Comparison of ENCODE assay signal across 18 cellular contexts in the genomic region with DNA sequence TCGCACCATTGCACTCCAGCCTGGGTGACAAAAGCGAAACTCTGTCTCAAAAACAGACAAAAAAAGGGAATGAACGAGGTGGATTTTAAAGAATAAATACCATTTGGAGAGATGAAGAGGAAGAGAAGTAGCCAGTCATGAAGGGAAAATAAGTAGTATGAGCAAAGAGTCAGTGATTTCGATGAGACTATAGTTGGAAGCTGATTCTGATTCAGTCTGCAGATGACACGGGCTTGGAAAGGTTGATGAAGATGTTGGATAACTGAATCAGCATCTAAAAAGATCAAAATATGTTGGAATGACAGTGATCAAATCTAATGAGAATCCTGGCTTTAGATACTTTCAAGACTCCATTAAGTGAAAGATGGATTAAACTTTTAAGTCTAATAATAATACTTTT.
"Had no signal": no experiment of that assay in that cellular context is flagged by ENCODE, and none has a peak within 500 bp of the region (broad histone marks: within the 10 kb centered on the region; RNA-seq: fewer than 3 reads in every experiment).

No MANE protein-coding gene starts in this region.

- H3K27ac Mint-ChIP-seq: activated naive CD4-positive, alpha-beta T cell treated with anti-CD3 and anti-CD28 coated beads, Interleukin-2, amount 10 ng/mL, durations not matched to agents 7 days and 5 days; dendritic cell treated with granulocyte-macrophage colony-stimulating factor and Interleukin-4, amounts not matched to agents 40 ng/mL and 50 ng/mL, for 4 days; nephron; T-helper 1 cell treated with Interleukin-12 subunit alpha and Interleukin-12 subunit beta and Interleukin-4 antibody, amounts not matched to agents 30 μg/mL and 1 μg/mL, for 36 hours had no signal

- ATAC-seq: activated CD8-positive, alpha-beta T cell treated with anti-CD3 and anti-CD28 coated beads for 36 hours; stimulated activated naive CD8-positive, alpha-beta T cell treated with anti-CD3 and anti-CD28 coated beads, Interleukin-15, Interleukin-2, amounts not matched to agents 100 U/mL and 50 U/mL, for 24 hours had no signal

- H3K9me3 Mint-ChIP-seq: activated CD8-positive, alpha-beta T cell treated with anti-CD3 and anti-CD28 coated beads for 36 hours; activated naive CD4-positive, alpha-beta T cell treated with anti-CD3 and anti-CD28 coated beads, Interleukin-2, amount 10 ng/mL, durations not matched to agents 7 days and 5 days; dendritic cell treated with granulocyte-macrophage colony-stimulating factor and Interleukin-4, amounts not matched to agents 40 ng/mL and 50 ng/mL, for 4 days; nephron; T-helper 1 cell treated with Interleukin-12 subunit alpha and Interleukin-12 subunit beta and Interleukin-4 antibody, amounts not matched to agents 30 μg/mL and 1 μg/mL, for 36 hours had no signal

- H3K27me3 Mint-ChIP-seq: activated CD8-positive, alpha-beta T cell treated with anti-CD3 and anti-CD28 coated beads for 36 hours; activated naive CD4-positive, alpha-beta T cell treated with anti-CD3 and anti-CD28 coated beads, Interleukin-2, amount 10 ng/mL, durations not matched to agents 7 days and 5 days; dendritic cell treated with granulocyte-macrophage colony-stimulating factor and Interleukin-4, amounts not matched to agents 40 ng/mL and 50 ng/mL, for 4 days had no signal

- H3K9me3 ChIP-seq: esophagus squamous epithelium, tibial artery had no signal

- H3K27ac ChIP-seq: esophagus squamous epithelium, tibial artery had no signal

- H3K27me3 ChIP-seq: esophagus squamous epithelium, tibial artery had no signal

- H3K4me3 ChIP-seq: esophagus squamous epithelium, tibial artery had no signal

- H3K4me3 Mint-ChIP-seq: activated CD8-positive, alpha-beta T cell treated with anti-CD3 and anti-CD28 coated beads for 36 hours; activated naive CD4-positive, alpha-beta T cell treated with anti-CD3 and anti-CD28 coated beads, Interleukin-2, amount 10 ng/mL, durations not matched to agents 7 days and 5 days; dendritic cell treated with granulocyte-macrophage colony-stimulating factor and Interleukin-4, amounts not matched to agents 40 ng/mL and 50 ng/mL, for 4 days; nephron; T-helper 1 cell treated with Interleukin-12 subunit alpha and Interleukin-12 subunit beta and Interleukin-4 antibody, amounts not matched to agents 30 μg/mL and 1 μg/mL, for 36 hours had no signal

- DNase-seq: activated CD4-positive, alpha-beta T cell treated with anti-CD3 and anti-CD28 coated beads for 4 hours; activated CD8-positive, alpha-beta T cell treated with anti-CD3 and anti-CD28 coated beads for 36 hours; activated effector memory CD4-positive, alpha-beta T cell treated with Interleukin-2 at 50 U/mL for 16 hours; activated naive CD4-positive, alpha-beta T cell treated with anti-CD3 and anti-CD28 coated beads, Interleukin-2, amount 10 ng/mL, durations not matched to agents 7 days and 5 days; activated T-cell treated with anti-CD3 and anti-CD28 coated beads, Interleukin-2, amount 50 U/mL, for 1 hour; amniotic stem cell; effector memory CD4-positive, alpha-beta T cell; esophagus squamous epithelium; mesendoderm; nucleus accumbens; posterior cingulate gyrus; stimulated activated CD4-positive, alpha-beta T cell treated with anti-CD3 and anti-CD28 coated beads, Interleukin-2, amount 100 ng/mL, for 24 hours; stimulated activated naive CD8-positive, alpha-beta T cell treated with anti-CD3 and anti-CD28 coated beads, Interleukin-15, Interleukin-2, amounts not matched to agents 100 U/mL and 50 U/mL, for 24 hours; substantia nigra; tibial artery had no signal
